In the genomic region with DNA sequence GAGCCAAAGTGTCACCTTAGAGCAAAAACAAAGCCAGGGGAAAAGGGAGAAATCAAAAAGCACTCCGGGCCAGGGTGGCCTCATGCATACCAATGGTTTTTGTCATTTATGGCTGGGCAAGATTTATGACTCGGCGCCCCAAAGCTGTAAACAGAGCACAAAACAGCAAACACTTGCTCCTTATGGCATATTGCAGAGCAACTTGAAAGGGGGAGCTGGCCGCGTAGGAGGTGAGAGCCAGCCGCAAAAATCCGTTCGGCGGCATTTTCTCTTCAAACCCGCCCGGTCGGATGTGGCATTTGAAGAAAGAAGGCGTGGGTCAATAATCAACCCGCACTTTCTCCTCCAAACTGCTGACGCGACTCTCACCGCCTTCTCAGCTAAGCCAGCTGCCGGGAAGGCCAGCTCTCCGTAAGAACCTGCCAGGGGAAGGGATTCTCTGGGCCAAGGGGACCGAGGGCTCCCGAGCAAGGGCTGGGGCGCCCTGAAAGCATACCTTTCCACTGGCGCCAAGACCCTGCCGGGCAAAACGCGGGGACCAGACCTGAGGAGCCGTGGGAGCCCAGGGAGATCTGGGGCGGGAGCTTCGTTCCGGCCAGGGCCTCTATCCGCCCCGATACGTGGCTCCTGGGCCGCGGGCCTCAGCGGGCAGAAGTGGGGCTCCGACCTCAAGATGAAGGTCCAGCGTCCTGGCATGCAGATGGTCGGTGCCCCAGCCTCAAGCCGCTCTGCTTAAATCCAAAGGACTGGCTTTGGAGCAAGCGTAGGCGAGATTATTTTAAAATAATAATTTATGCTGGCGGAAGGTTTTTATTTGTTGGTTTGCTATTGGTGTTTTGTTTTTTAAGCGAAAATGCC, we compare ENCODE assay signal across 7 cellular contexts. TPM values are rescaled to one million over a fixed set of nuclear protein-coding genes. Genes with fewer than 3 reads are reported as not detected.
A peak's percentile ranks its signal among the peaks of the same experiment; 100 is the strongest.
DNase-seq lines count a peak whose midpoint lies in the region; ATAC-seq and TF ChIP-seq lines count a peak whose summit lies in the region.
"Had no signal": no experiment of that assay in that cellular context is flagged by ENCODE, and none has a peak within 500 bp of the region (broad histone marks: within the 10 kb centered on the region; RNA-seq: fewer than 3 reads in every experiment).

No MANE protein-coding gene starts in this region.

- H3K36me3 ChIP-seq in mucosa of descending colon (ENCODE audit: low read depth): no peaks in the 10 kb centered on the region

- H3K4me3 ChIP-seq in mucosa of descending colon: peak overlapping the region; percentile 6

- DNase-seq in Daoy (ENCODE audit: low read depth) (peak; percentile 81), amniotic epithelial cell (ENCODE audit: low read depth) (peak; percentile 85), mucosa of descending colon (peak; percentile 64 to 80 (median 64)), SKM-1 (lab: John Stamatoyannopoulos, UW; ENCODE audit: unreplicated experiment) (no peak), inferior parietal cortex (ENCODE audit: extremely low spot score) (no peak)
- DNase-seq: CD4-positive, CD25-positive, alpha-beta regulatory T cell had no signal

- TF ChIP-seq CTCF in mucosa of descending colon (IDR thresholded peaks at IDR 0.05): no peak

- H3K4me1 ChIP-seq in mucosa of descending colon (ENCODE audit: low read depth): peaks cover 54% of the 10 kb centered on the region

- intact Hi-C loops in mucosa of descending colon (cut with DNase I, micrococcal nuclease): no loop called here

- ATAC-seq in mucosa of descending colon (peak; percentile 50), GM21529 (IDR thresholded peaks at IDR 0.05; ENCODE audit: unreplicated experiment) (no peak)

- H3K9me3 ChIP-seq in mucosa of descending colon: no peaks in the 10 kb centered on the region

RNA-seq across cellular contexts. Expression of a gene that starts 12.9 kb away (rescaled TPM):
- total RNA-seq in Daoy (2014; rRNA removed; shearing (Covaris generic)): 11.4 and 12.1 TPM in 2 replicates
- total RNA-seq in mucosa of descending colon: 1 to 10 TPM; 3.2 to 4.3 (median 3.3) TPM
- total RNA-seq: CD4-positive, CD25-positive, alpha-beta regulatory T cell had no signal

RNA-seq across cellular contexts. Expression of a gene that starts 15.2 kb away (rescaled TPM):
- 4.1 and 6.7 TPM in 2 replicates for total RNA-seq in Daoy (2014; rRNA removed; shearing (Covaris generic))
- total RNA-seq in mucosa of descending colon: 1 to 10 TPM; 5.9 to 9.5 (median 8.3) TPM
- total RNA-seq: CD4-positive, CD25-positive, alpha-beta regulatory T cell had no signal

RNA-seq across cellular contexts. Expression of a gene that starts 19.6 kb away (rescaled TPM):
- total RNA-seq in Daoy (2014; rRNA removed; shearing (Covaris generic)): 5.5 and 6.4 TPM in 2 replicates
- total RNA-seq in mucosa of descending colon: 1 to 10 TPM; 1.5 to 2.7 (median 2.1) TPM

RNA-seq across cellular contexts. Expression of a gene that starts 28.1 kb away (rescaled TPM):
- total RNA-seq in Daoy (2014; rRNA removed; shearing (Covaris generic)): 22.6 and 41.1 TPM in 2 replicates
- 10 to 100 TPM; 16.1 to 26.6 (median 23.8) TPM for total RNA-seq in mucosa of descending colon
- total RNA-seq: CD4-positive, CD25-positive, alpha-beta regulatory T cell had no signal

RNA-seq across cellular contexts. Expression of a gene that starts 32.2 kb away (rescaled TPM):
- total RNA-seq in Daoy (2014; rRNA removed; shearing (Covaris generic)): 0.92 and 4.2 TPM in 2 replicates
- total RNA-seq in mucosa of descending colon: 10 to 100 TPM; 20.2 to 39.5 (median 20.5) TPM
- total RNA-seq: CD4-positive, CD25-positive, alpha-beta regulatory T cell had no signal

Comparison
In these comparisons a context has a peak if more than half of its experiments do, and no peak if none do; other contexts are left out.
1. DNase-seq: peak in Daoy (single experiment), amniotic epithelial cell (single experiment) and mucosa of descending colon (3 of 3); none in SKM-1 (single experiment) and inferior parietal cortex (single experiment).